Comparison of ENCODE assay signal across 22 cellular contexts in the genomic region with DNA sequence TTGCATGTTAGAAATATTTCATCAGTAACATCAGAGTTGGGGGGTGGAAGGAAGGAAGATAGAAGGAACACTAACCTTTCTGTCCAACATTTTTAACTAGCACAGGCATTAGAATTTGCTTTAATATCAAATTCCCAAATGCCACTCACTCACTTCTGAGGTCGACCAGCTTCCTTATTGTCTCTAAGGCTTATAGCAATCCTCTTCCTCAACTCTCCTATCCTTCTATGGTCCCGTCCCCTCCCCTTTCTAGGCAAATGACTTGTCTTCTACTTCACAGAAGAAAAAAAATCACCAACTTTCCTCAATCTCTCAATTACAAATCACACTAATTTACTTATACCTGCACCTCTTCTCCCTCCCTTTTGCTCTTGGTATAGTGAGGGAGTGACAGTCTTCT.
DNase-seq lines count a peak whose midpoint lies in the region; ATAC-seq and TF ChIP-seq lines count a peak whose summit lies in the region.
"Had no signal": no experiment of that assay in that cellular context is flagged by ENCODE, and none has a peak within 500 bp of the region (broad histone marks: within the 10 kb centered on the region; RNA-seq: fewer than 3 reads in every experiment).

No MANE protein-coding gene starts in this region.

- no peak for DNase-seq in activated CD8-positive, alpha-beta T cell treated with anti-CD3 and anti-CD28 coated beads, Interleukin-2, amount 10 ng/mL, durations not matched to agents 7 days and 5 days
- no peak for DNase-seq in activated CD8-positive, alpha-beta T cell treated with anti-CD3 and anti-CD28 coated beads for 36 hours
- no peak for DNase-seq in stimulated activated naive CD8-positive, alpha-beta T cell treated with anti-CD3 and anti-CD28 coated beads, Interleukin-15, Interleukin-2, amounts not matched to agents 100 U/mL and 50 U/mL, for 24 hours
- no peak for DNase-seq in left colon
- DNase-seq in NCI-H226: no peak
- DNase-seq in NCI-H69 (lab: John Stamatoyannopoulos, UW): no peak
- DNase-seq: 8988T, AML-193, C1 segment of cervical spinal cord, DMS53, GDM1, NCI-H1092 treated with DMSO at 0.1 percent for 48 hours, NCI-H1436 treated with DMSO at 0.1 percent for 48 hours, NCI-H1930, NCI-H345, NCI-H524, NCI-H82, SIG-M5 had no signal

- ATAC-seq in activated CD8-positive, alpha-beta T cell treated with anti-CD3 and anti-CD28 coated beads, Interleukin-2, amount 10 ng/mL, durations not matched to agents 7 days and 5 days: no peak
- no peak for ATAC-seq in activated CD8-positive, alpha-beta T cell treated with anti-CD3 and anti-CD28 coated beads for 36 hours
- ATAC-seq in stimulated activated naive CD8-positive, alpha-beta T cell treated with anti-CD3 and anti-CD28 coated beads, Interleukin-15, Interleukin-2, amounts not matched to agents 100 U/mL and 50 U/mL, for 24 hours: no peak
- ATAC-seq in left colon (peak; percentile 56), HG02623 (IDR thresholded peaks at IDR 0.05; ENCODE audit: unreplicated experiment) (no peak)
- ATAC-seq: GM23338, Panc1 had no signal

- intact Hi-C loops in activated CD8-positive, alpha-beta T cell treated with anti-CD3 and anti-CD28 coated beads for 36 hours (cut with micrococcal nuclease): no loop called here
- intact Hi-C loops in left colon (cut with DNase I, micrococcal nuclease): no loop called here

- no peak for TF ChIP-seq CTCF in activated CD8-positive, alpha-beta T cell treated with anti-CD3 and anti-CD28 coated beads for 36 hours (IDR thresholded peaks at IDR 0.05)

- peak overlapping the region; percentile 7 for H3K27ac Mint-ChIP-seq in activated CD8-positive, alpha-beta T cell treated with anti-CD3 and anti-CD28 coated beads, Interleukin-2, amount 10 ng/mL, durations not matched to agents 7 days and 5 days
- H3K27ac Mint-ChIP-seq in activated CD8-positive, alpha-beta T cell treated with anti-CD3 and anti-CD28 coated beads for 36 hours: no peak overlapping the region
- H3K27ac Mint-ChIP-seq in stimulated activated naive CD8-positive, alpha-beta T cell treated with anti-CD3 and anti-CD28 coated beads, Interleukin-15, Interleukin-2, amounts not matched to agents 100 ng/mL and 50 ng/mL, for 24 hours: peak overlapping the region; percentile 16
- H3K27ac Mint-ChIP-seq: GM23338 had no signal

- peaks cover 16% of the 10 kb centered on the region for H3K4me1 Mint-ChIP-seq in activated CD8-positive, alpha-beta T cell treated with anti-CD3 and anti-CD28 coated beads, Interleukin-2, amount 10 ng/mL, durations not matched to agents 7 days and 5 days (ENCODE audit: low read depth)
- peaks cover 13% of the 10 kb centered on the region for H3K4me1 Mint-ChIP-seq in activated CD8-positive, alpha-beta T cell treated with anti-CD3 and anti-CD28 coated beads for 36 hours (ENCODE audit: low read depth)
- H3K4me1 Mint-ChIP-seq in stimulated activated naive CD8-positive, alpha-beta T cell treated with anti-CD3 and anti-CD28 coated beads, Interleukin-15, Interleukin-2, amounts not matched to agents 100 ng/mL and 50 ng/mL, for 24 hours (ENCODE audit: low read depth): peaks cover 13% of the 10 kb centered on the region

- POLR2A ChIA-PET in activated CD8-positive, alpha-beta T cell treated with anti-CD3 and anti-CD28 coated beads, Interleukin-2, amount 10 ng/mL, durations not matched to agents 7 days and 5 days (lab: Charles Lee): no interaction called here
- POLR2A ChIA-PET in activated CD8-positive, alpha-beta T cell treated with anti-CD3 and anti-CD28 coated beads for 36 hours (lab: Charles Lee): no interaction called here

- H3K4me3 Mint-ChIP-seq in activated CD8-positive, alpha-beta T cell treated with anti-CD3 and anti-CD28 coated beads, Interleukin-2, amount 10 ng/mL, durations not matched to agents 7 days and 5 days: no peak overlapping the region
- H3K4me3 Mint-ChIP-seq in activated CD8-positive, alpha-beta T cell treated with anti-CD3 and anti-CD28 coated beads for 36 hours: no peak overlapping the region
- no peak overlapping the region for H3K4me3 Mint-ChIP-seq in stimulated activated naive CD8-positive, alpha-beta T cell treated with anti-CD3 and anti-CD28 coated beads, Interleukin-15, Interleukin-2, amounts not matched to agents 100 ng/mL and 50 ng/mL, for 24 hours
- H3K4me3 Mint-ChIP-seq: GM23338 had no signal

- no peaks in the 10 kb centered on the region for H3K9me3 Mint-ChIP-seq in activated CD8-positive, alpha-beta T cell treated with anti-CD3 and anti-CD28 coated beads, Interleukin-2, amount 10 ng/mL, durations not matched to agents 7 days and 5 days (ENCODE audit: insufficient read depth)
- H3K9me3 Mint-ChIP-seq in activated CD8-positive, alpha-beta T cell treated with anti-CD3 and anti-CD28 coated beads for 36 hours: no peaks in the 10 kb centered on the region
- H3K9me3 Mint-ChIP-seq in stimulated activated naive CD8-positive, alpha-beta T cell treated with anti-CD3 and anti-CD28 coated beads, Interleukin-15, Interleukin-2, amounts not matched to agents 100 ng/mL and 50 ng/mL, for 24 hours: no peaks in the 10 kb centered on the region
- H3K9me3 Mint-ChIP-seq: GM23338 had no signal

- CTCF ChIA-PET in activated CD8-positive, alpha-beta T cell treated with anti-CD3 and anti-CD28 coated beads, Interleukin-2, amount 10 ng/mL, durations not matched to agents 7 days and 5 days (lab: Charles Lee): no interaction called here
- CTCF ChIA-PET in activated CD8-positive, alpha-beta T cell treated with anti-CD3 and anti-CD28 coated beads for 36 hours (lab: Charles Lee): no interaction called here

- H3K36me3 Mint-ChIP-seq in activated CD8-positive, alpha-beta T cell treated with anti-CD3 and anti-CD28 coated beads, Interleukin-2, amount 10 ng/mL, durations not matched to agents 7 days and 5 days (ENCODE audit: low read depth): peaks cover 53% of the 10 kb centered on the region
- peaks cover 21% of the 10 kb centered on the region for H3K36me3 Mint-ChIP-seq in activated CD8-positive, alpha-beta T cell treated with anti-CD3 and anti-CD28 coated beads for 36 hours (ENCODE audit: low read depth)
- peaks cover 56% of the 10 kb centered on the region for H3K36me3 Mint-ChIP-seq in stimulated activated naive CD8-positive, alpha-beta T cell treated with anti-CD3 and anti-CD28 coated beads, Interleukin-15, Interleukin-2, amounts not matched to agents 100 ng/mL and 50 ng/mL, for 24 hours (ENCODE audit: low read depth)

- H3K27me3 Mint-ChIP-seq in activated CD8-positive, alpha-beta T cell treated with anti-CD3 and anti-CD28 coated beads, Interleukin-2, amount 10 ng/mL, durations not matched to agents 7 days and 5 days (ENCODE audit: low read depth): no peaks in the 10 kb centered on the region
- H3K27me3 Mint-ChIP-seq in activated CD8-positive, alpha-beta T cell treated with anti-CD3 and anti-CD28 coated beads for 36 hours: no peaks in the 10 kb centered on the region
- H3K27me3 Mint-ChIP-seq in stimulated activated naive CD8-positive, alpha-beta T cell treated with anti-CD3 and anti-CD28 coated beads, Interleukin-15, Interleukin-2, amounts not matched to agents 100 ng/mL and 50 ng/mL, for 24 hours: no peaks in the 10 kb centered on the region
